In genomic region chr1:93420400-93420799, GRCh38 we compare ENCODE assay signal across 31 cellular contexts.
"Had no signal": no experiment of that assay in that cellular context is flagged by ENCODE, and none has a peak within 500 bp of the region (broad histone marks: within the 10 kb centered on the region; RNA-seq: fewer than 3 reads in every experiment).

No MANE protein-coding gene starts in this region.

- H3K36me3 Mint-ChIP-seq: activated naive CD4-positive, alpha-beta T cell treated with anti-CD3 and anti-CD28 coated beads, Interleukin-2, amount 50 U/mL, for 24 hours; activated naive CD8-positive, alpha-beta T cell treated with anti-CD3 and anti-CD28 coated beads for 36 hours had no signal

- DNase-seq: activated B cell treated with CpG ODN at 0.5 μM for 24 hours; activated CD4-positive, alpha-beta T cell treated with anti-CD3 and anti-CD28 coated beads for 48 hours; activated CD4-positive, alpha-beta T cell treated with anti-CD3 and anti-CD28 coated beads, Interleukin-2, amount 50 U/mL, for 1 hour; activated CD4-positive, alpha-beta T cell treated with anti-CD3 and anti-CD28 coated beads, Interleukin-2, amount 50 U/mL, for 48 hours; activated CD8-positive, alpha-beta memory T cell treated with anti-CD3 and anti-CD28 coated beads for 24 hours; activated CD8-positive, alpha-beta T cell treated with anti-CD3 and anti-CD28 coated beads for 36 hours; activated effector memory CD4-positive, alpha-beta T cell treated with anti-CD3 and anti-CD28 coated beads, Interleukin-2, amount 50 U/mL, for 16 hours; activated naive CD4-positive, alpha-beta T cell treated with anti-CD3 and anti-CD28 coated beads for 36 hours; activated naive CD8-positive, alpha-beta T cell treated with anti-CD3 and anti-CD28 coated beads for 36 hours; activated naive CD8-positive, alpha-beta T cell treated with anti-CD3 and anti-CD28 coated beads, Interleukin-2, amount 50 U/mL, for 24 hours; activated T-cell treated with anti-CD3 and anti-CD28 coated beads, Interleukin-2, amount 50 U/mL, for 4 hours; adrenal gland; amygdala; aorta; body of pancreas; caudate nucleus; colonic mucosa; effector CD4-positive, alpha-beta T cell; effector memory CD8-positive, alpha-beta T cell; esophagus squamous epithelium; foreskin melanocyte; head of caudate nucleus; T-helper 2 cell had no signal

- H3K27me3 ChIP-seq: adrenal gland, body of pancreas, esophagus squamous epithelium had no signal

- H3K36me3 ChIP-seq: adrenal gland, colonic mucosa, esophagus squamous epithelium had no signal

- FAIRE-seq: endothelial cell of umbilical vein had no signal

- H3K27ac Mint-ChIP-seq: activated B cell treated with CpG ODN at 0.5 μM for 24 hours; activated CD8-positive, alpha-beta T cell treated with anti-CD3 and anti-CD28 coated beads for 36 hours; activated naive CD4-positive, alpha-beta T cell treated with anti-CD3 and anti-CD28 coated beads for 36 hours; activated naive CD4-positive, alpha-beta T cell treated with anti-CD3 and anti-CD28 coated beads, Interleukin-2, amount 50 U/mL, for 24 hours; activated naive CD8-positive, alpha-beta T cell treated with anti-CD3 and anti-CD28 coated beads for 36 hours; activated naive CD8-positive, alpha-beta T cell treated with anti-CD3 and anti-CD28 coated beads, Interleukin-2, amount 50 U/mL, for 24 hours; activated T-helper 1 cell treated with anti-CD3 and anti-CD28 coated beads, Interleukin-12 subunit alpha, Interleukin-12 subunit beta, Interleukin-2, Interleukin-4 antibody, amounts not matched to agents 30 ng/mL and 10 ng/mL and 1 ng/mL, durations not matched to agents 14 hours and 24 hours and 36 hours; activated T-helper 2 cell treated with anti-CD3 and anti-CD28 coated beads, Interferon-gamma antibody, Interleukin-2, Interleukin-4, amounts not matched to agents 10 μg/mL and 5 μg/mL and 100 μg/mL, durations not matched to agents 14 hours and 24 hours and 36 hours; dendritic cell treated with granulocyte-macrophage colony-stimulating factor and Interleukin-4, amounts not matched to agents 40 ng/mL and 50 ng/mL, for 4 days; effector memory CD8-positive, alpha-beta T cell had no signal

- H3K4me3 ChIP-seq: adrenal gland, body of pancreas, colonic mucosa, esophagus squamous epithelium had no signal

- H3K27me3 Mint-ChIP-seq: activated naive CD4-positive, alpha-beta T cell treated with anti-CD3 and anti-CD28 coated beads, Interleukin-2, amount 50 U/mL, for 24 hours; activated naive CD8-positive, alpha-beta T cell treated with anti-CD3 and anti-CD28 coated beads, Interleukin-2, amount 50 U/mL, for 24 hours; dendritic cell treated with granulocyte-macrophage colony-stimulating factor and Interleukin-4, amounts not matched to agents 40 ng/mL and 50 ng/mL, for 4 days had no signal

- H3K4me1 Mint-ChIP-seq: activated naive CD4-positive, alpha-beta T cell treated with anti-CD3 and anti-CD28 coated beads, Interleukin-2, amount 50 U/mL, for 24 hours; activated naive CD8-positive, alpha-beta T cell treated with anti-CD3 and anti-CD28 coated beads for 36 hours; activated naive CD8-positive, alpha-beta T cell treated with anti-CD3 and anti-CD28 coated beads, Interleukin-2, amount 50 U/mL, for 24 hours had no signal

- ATAC-seq: activated CD4-positive, CD25-positive, alpha-beta regulatory T cell treated with anti-CD3 and anti-CD28 coated beads, Interleukin-2, amount 50 U/mL, for 24 hours; activated CD8-positive, alpha-beta T cell treated with anti-CD3 and anti-CD28 coated beads for 36 hours; activated naive CD8-positive, alpha-beta T cell treated with anti-CD3 and anti-CD28 coated beads, Interleukin-2, amount 50 U/mL, for 24 hours; activated T-cell treated with anti-CD3 and anti-CD28 coated beads, Interleukin-2, amount 50 U/mL, for 4 hours; body of pancreas; effector memory CD8-positive, alpha-beta T cell had no signal

- H3K4me3 Mint-ChIP-seq: activated B cell treated with CpG ODN at 0.5 μM for 24 hours; activated CD8-positive, alpha-beta T cell treated with anti-CD3 and anti-CD28 coated beads for 36 hours; activated naive CD4-positive, alpha-beta T cell treated with anti-CD3 and anti-CD28 coated beads for 36 hours; activated naive CD4-positive, alpha-beta T cell treated with anti-CD3 and anti-CD28 coated beads, Interleukin-2, amount 50 U/mL, for 24 hours; activated naive CD8-positive, alpha-beta T cell treated with anti-CD3 and anti-CD28 coated beads for 36 hours; activated naive CD8-positive, alpha-beta T cell treated with anti-CD3 and anti-CD28 coated beads, Interleukin-2, amount 50 U/mL, for 24 hours; activated T-cell treated with anti-CD3 and anti-CD28 coated beads, Interleukin-2, amount 50 U/mL, for 4 hours; activated T-helper 1 cell treated with anti-CD3 and anti-CD28 coated beads, Interleukin-12 subunit alpha, Interleukin-12 subunit beta, Interleukin-2, Interleukin-4 antibody, amounts not matched to agents 30 ng/mL and 10 ng/mL and 1 ng/mL, durations not matched to agents 14 hours and 24 hours and 36 hours; dendritic cell treated with granulocyte-macrophage colony-stimulating factor and Interleukin-4, amounts not matched to agents 40 ng/mL and 50 ng/mL, for 4 days; effector memory CD8-positive, alpha-beta T cell had no signal

- H3K27ac ChIP-seq: adrenal gland, body of pancreas, colonic mucosa, epithelial cell of prostate, esophagus squamous epithelium, VCaP had no signal

- H3K9me3 ChIP-seq: adrenal gland, body of pancreas, colonic mucosa, esophagus squamous epithelium had no signal

- H3K4me1 ChIP-seq: body of pancreas, colonic mucosa had no signal

- H3K9me3 Mint-ChIP-seq: activated CD8-positive, alpha-beta T cell treated with anti-CD3 and anti-CD28 coated beads for 36 hours; activated naive CD4-positive, alpha-beta T cell treated with anti-CD3 and anti-CD28 coated beads for 36 hours; activated naive CD4-positive, alpha-beta T cell treated with anti-CD3 and anti-CD28 coated beads, Interleukin-2, amount 50 U/mL, for 24 hours; activated naive CD8-positive, alpha-beta T cell treated with anti-CD3 and anti-CD28 coated beads for 36 hours; activated naive CD8-positive, alpha-beta T cell treated with anti-CD3 and anti-CD28 coated beads, Interleukin-2, amount 50 U/mL, for 24 hours; activated T-cell treated with anti-CD3 and anti-CD28 coated beads, Interleukin-2, amount 50 U/mL, for 4 hours; activated T-helper 1 cell treated with anti-CD3 and anti-CD28 coated beads, Interleukin-12 subunit alpha, Interleukin-12 subunit beta, Interleukin-2, Interleukin-4 antibody, amounts not matched to agents 30 ng/mL and 10 ng/mL and 1 ng/mL, durations not matched to agents 14 hours and 24 hours and 36 hours; activated T-helper 2 cell treated with anti-CD3 and anti-CD28 coated beads, Interferon-gamma antibody, Interleukin-2, Interleukin-4, amounts not matched to agents 10 μg/mL and 5 μg/mL and 100 μg/mL, durations not matched to agents 14 hours and 24 hours and 36 hours; dendritic cell treated with granulocyte-macrophage colony-stimulating factor and Interleukin-4, amounts not matched to agents 40 ng/mL and 50 ng/mL, for 4 days; effector memory CD8-positive, alpha-beta T cell had no signal
